Comparison of ENCODE assay signal across 23 cellular contexts in genomic region chr1:51306950-51307349, GRCh38. TPM values are rescaled to one million over a fixed set of nuclear protein-coding genes. Genes with fewer than 3 reads are reported as not detected.
DNase-seq lines count a peak whose midpoint lies in the region; ATAC-seq and TF ChIP-seq lines count a peak whose summit lies in the region.
"Had no signal": no experiment of that assay in that cellular context is flagged by ENCODE, and none has a peak within 500 bp of the region (broad histone marks: within the 10 kb centered on the region; RNA-seq: fewer than 3 reads in every experiment).

No MANE protein-coding gene starts in this region.

- no peak for TF ChIP-seq CTCF in sigmoid colon (IDR thresholded peaks at IDR 0.05)

- no peak overlapping the region for H3K27ac ChIP-seq in sigmoid colon
- H3K27ac ChIP-seq: 22Rv1, GM23248, SJCRH30 had no signal

- no peaks in the 10 kb centered on the region for H3K4me1 ChIP-seq in sigmoid colon

- no peaks in the 10 kb centered on the region for H3K9me3 ChIP-seq in sigmoid colon
- H3K9me3 ChIP-seq: SJCRH30 had no signal

- no peaks in the 10 kb centered on the region for H3K27me3 ChIP-seq in sigmoid colon
- H3K27me3 ChIP-seq: SJCRH30 had no signal

- DNase-seq in DMS53 (lab: John Stamatoyannopoulos, UW): peak; percentile 45
- no peak for DNase-seq in DMS53 treated with DMSO at 0.1 percent for 48 hours (lab: John Stamatoyannopoulos, UW; ENCODE audit: unreplicated experiment)
- DNase-seq in M059J (ENCODE audit: low read depth): peak; percentile 26
- peak; percentile 42 for DNase-seq in kidney tubule cell (ENCODE audit: low spot score)
- peak; percentile 43 for DNase-seq in sigmoid colon
- DNase-seq in SIG-M5 treated with dmso at 0.1 percent for 504 hours (lab: John Stamatoyannopoulos, UW; ENCODE audit: unreplicated experiment): no peak
- DNase-seq: ACHN; Calu3; GM23248; MM.1S; NCI-H2081; NCI-H345; NCI-H510A treated with DMSO at 0.1 percent for 48 hours; NCI-H748 treated with DMSO at 0.1 percent for 48 hours; NK-92 treated with Interleukin-12 subunit alpha and Interleukin-12 subunit beta, amount 100 ng/mL, for 24 hours; PC-3; SJCRH30 had no signal

- ATAC-seq in HG03095 (IDR thresholded peaks at IDR 0.05; ENCODE audit: unreplicated experiment): no peak
- ATAC-seq: HepG2, PC-3, SK-N-SH treated with all-trans-retinoic acid at 6 μM for 48 hours had no signal

- intact Hi-C loops in sigmoid colon (cut with DNase I): no loop called here

- no peak for TF ChIP-seq EP300 in sigmoid colon (IDR thresholded peaks at IDR 0.05)

- H3K4me3 ChIP-seq in sigmoid colon: no peak overlapping the region
- H3K4me3 ChIP-seq: GM23248, SJCRH30 had no signal

- no peak for TF ChIP-seq POLR2A in sigmoid colon (IDR thresholded peaks at IDR 0.05)

- H3K36me3 ChIP-seq in sigmoid colon: no peaks in the 10 kb centered on the region
- H3K36me3 ChIP-seq: SJCRH30 had no signal

- WGBS in sigmoid colon, 2 donors: 71 to 88% methylated on average over 5 of the region's 5 CpGs

RNA-seq across cellular contexts. Expression of gene TTC39A, which starts 23.4 kb away (rescaled TPM):
- 0.67 and 2.0 TPM in 2 replicates for total RNA-seq in M059J (2014; rRNA removed; shearing (Covaris generic))
- 1 to 10 TPM in 1 of 4 donors, under 1 TPM in 2, not detected in 1; under 0.01 to 1.4 (median 0.14) TPM for total RNA-seq in sigmoid colon
- 10 to 100 TPM; 31.2 to 71.7 (median 65.5) TPM for polyA plus RNA-seq in sigmoid colon
- total RNA-seq: GM23248, HT1080, LHCN-M2 had no signal

Comparison
In these comparisons a context has a peak if more than half of its experiments do, and no peak if none do; other contexts are left out.
1. DNase-seq: peak in DMS53 (single experiment), M059J (single experiment), kidney tubule cell (single experiment) and sigmoid colon (single experiment); none in DMS53 treated with DMSO at 0.1 percent for 48 hours (single experiment) and SIG-M5 treated with dmso at 0.1 percent for 504 hours (single experiment).